8 cellular contexts compared by ENCODE assay signal in genomic region chr3:59212128-59212764, GRCh38.
A peak's percentile ranks its signal among the peaks of the same experiment; 100 is the strongest.
DNase-seq lines count a peak whose midpoint lies in the region; ATAC-seq and TF ChIP-seq lines count a peak whose summit lies in the region.

No MANE protein-coding gene starts in this region.

- intact Hi-C loops in Right ventricle myocardium superior (cut with DNase I) = loop anchor here (5.0 kb wide), 1 partner anchor 645 kb away; no protein-coding TSS in a partner anchor

- no peak for DNase-seq in activated naive CD8-positive, alpha-beta T cell treated with anti-CD3 and anti-CD28 coated beads, Interleukin-2, amount 10 ng/mL, durations not matched to agents 7 days and 5 days
- DNase-seq in activated naive CD8-positive, alpha-beta T cell treated with anti-CD3 and anti-CD28 coated beads for 36 hours = no peak
- DNase-seq in HFF-Myc (ENCODE audit: extremely low read depth, low read depth) (peak; percentile 15), NCI-H1436 (lab: John Stamatoyannopoulos, UW) (peak; percentile 10), Right ventricle myocardium superior (no peak), putamen (ENCODE audit: low spot score) (peak; percentile 58)

- H3K27ac Mint-ChIP-seq in activated naive CD8-positive, alpha-beta T cell treated with anti-CD3 and anti-CD28 coated beads, Interleukin-2, amount 10 ng/mL, durations not matched to agents 7 days and 5 days = no peak overlapping the region
- no peak overlapping the region for H3K27ac Mint-ChIP-seq in activated naive CD8-positive, alpha-beta T cell treated with anti-CD3 and anti-CD28 coated beads for 36 hours

- no peak overlapping the region for H3K4me3 Mint-ChIP-seq in activated naive CD8-positive, alpha-beta T cell treated with anti-CD3 and anti-CD28 coated beads, Interleukin-2, amount 10 ng/mL, durations not matched to agents 7 days and 5 days
- H3K4me3 Mint-ChIP-seq in activated naive CD8-positive, alpha-beta T cell treated with anti-CD3 and anti-CD28 coated beads for 36 hours = no peak overlapping the region

- H3K36me3 Mint-ChIP-seq in activated naive CD8-positive, alpha-beta T cell treated with anti-CD3 and anti-CD28 coated beads, Interleukin-2, amount 10 ng/mL, durations not matched to agents 7 days and 5 days = no peaks in the 10 kb centered on the region
- H3K36me3 Mint-ChIP-seq in activated naive CD8-positive, alpha-beta T cell treated with anti-CD3 and anti-CD28 coated beads for 36 hours = no peaks in the 10 kb centered on the region

- no peaks in the 10 kb centered on the region for H3K9me3 Mint-ChIP-seq in activated naive CD8-positive, alpha-beta T cell treated with anti-CD3 and anti-CD28 coated beads, Interleukin-2, amount 10 ng/mL, durations not matched to agents 7 days and 5 days
- H3K9me3 Mint-ChIP-seq in activated naive CD8-positive, alpha-beta T cell treated with anti-CD3 and anti-CD28 coated beads for 36 hours = no peaks in the 10 kb centered on the region

- ATAC-seq in activated naive CD8-positive, alpha-beta T cell treated with anti-CD3 and anti-CD28 coated beads, Interleukin-2, amount 10 ng/mL, durations not matched to agents 7 days and 5 days (ENCODE audit: low read depth) = peak; percentile 73
- ATAC-seq in Right ventricle myocardium superior (ENCODE audit: poor library complexity) (peak; percentile 89), HG03108 (IDR thresholded peaks at IDR 0.05; ENCODE audit: unreplicated experiment) (no peak)

- H3K27ac ChIP-seq in VCaP = no peak overlapping the region; the same call in 1 of the 2 replicates

- H3K4me1 Mint-ChIP-seq in activated naive CD8-positive, alpha-beta T cell treated with anti-CD3 and anti-CD28 coated beads, Interleukin-2, amount 10 ng/mL, durations not matched to agents 7 days and 5 days = peaks cover 4% of the 10 kb centered on the region
- H3K4me1 Mint-ChIP-seq in activated naive CD8-positive, alpha-beta T cell treated with anti-CD3 and anti-CD28 coated beads for 36 hours = peaks cover 1% of the 10 kb centered on the region

- POLR2A ChIA-PET in activated naive CD8-positive, alpha-beta T cell treated with anti-CD3 and anti-CD28 coated beads, Interleukin-2, amount 10 ng/mL, durations not matched to agents 7 days and 5 days (lab: Charles Lee) = no interaction called here

- H3K27me3 Mint-ChIP-seq in activated naive CD8-positive, alpha-beta T cell treated with anti-CD3 and anti-CD28 coated beads, Interleukin-2, amount 10 ng/mL, durations not matched to agents 7 days and 5 days = peaks cover 5% of the 10 kb centered on the region
- peaks cover 5% of the 10 kb centered on the region for H3K27me3 Mint-ChIP-seq in activated naive CD8-positive, alpha-beta T cell treated with anti-CD3 and anti-CD28 coated beads for 36 hours

- peak; percentile 44 for TF ChIP-seq CTCF in HFF-Myc (IDR thresholded peaks at IDR 0.05; ENCODE audit: low read depth, low read length, missing control alignments)
- TF ChIP-seq CTCF in VCaP (conservative IDR thresholded peaks at IDR 0.05) = peak; percentile 78

- H3K4me3 ChIP-seq in HFF-Myc (replicated peaks; ENCODE audit: low read depth, low read length) = no peak overlapping the region

Comparison
In these comparisons a context has a peak if more than half of its experiments do, and no peak if none do; other contexts are left out.
1. DNase-seq: peak in HFF-Myc (single experiment), NCI-H1436 (single experiment) and putamen (single experiment); none in activated naive CD8-positive, alpha-beta T cell treated with anti-CD3 and anti-CD28 coated beads, Interleukin-2, amount 10 ng/mL, durations not matched to agents 7 days and 5 days (single experiment), activated naive CD8-positive, alpha-beta T cell treated with anti-CD3 and anti-CD28 coated beads for 36 hours (single experiment) and Right ventricle myocardium superior (single experiment).